In genomic region chr17:1232331-1232730, GRCh38 we compare ENCODE assay signal across 21 cellular contexts. TPM values are rescaled to one million over a fixed set of nuclear protein-coding genes. Genes with fewer than 3 reads are reported as not detected.
A peak's percentile ranks its signal among the peaks of the same experiment; 100 is the strongest.
DNase-seq lines count a peak whose midpoint lies in the region; ATAC-seq and TF ChIP-seq lines count a peak whose summit lies in the region.
"Had no signal": no experiment of that assay in that cellular context is flagged by ENCODE, and none has a peak within 500 bp of the region (broad histone marks: within the 10 kb centered on the region; RNA-seq: fewer than 3 reads in every experiment).

No MANE protein-coding gene starts in this region.

- no peak overlapping the region for H3K27ac ChIP-seq in MM.1S (ENCODE audit: low read length)
- H3K27ac ChIP-seq: SK-N-MC had no signal

- H3K36me3 Mint-ChIP-seq in IgD-negative memory B cell (peaks cover 2% of the 10 kb centered on the region), naive B cell (no peaks in the 10 kb centered on the region), type B pancreatic cell (no peaks in the 10 kb centered on the region)
- H3K36me3 Mint-ChIP-seq in naive thymus-derived CD8-positive, alpha-beta T cell: peaks cover 0 to 3% (median 2%) of the 10 kb centered on the region in 3 donors

- DNase-seq in naive B cell (no peak), type B pancreatic cell (ENCODE audit: extremely low spot score, unreplicated experiment) (no peak), MM.1S (no peak)
- DNase-seq in naive thymus-derived CD8-positive, alpha-beta T cell: no peak
- DNase-seq in stimulated activated naive CD8-positive, alpha-beta T cell treated with anti-CD3 and anti-CD28 coated beads, Interleukin-15, Interleukin-2, amounts not matched to agents 100 U/mL and 50 U/mL, for 24 hours: no peak
- DNase-seq: BE2C; CD4-positive, alpha-beta T cell; DMS153; GDM1; NCI-H1105 treated with DMSO at 0.1 percent for 48 hours; NCI-H1694 treated with DMSO at 0.1 percent for 48 hours; NCI-H510A; NCI-H82; OCI-M1; SHP77 had no signal

- TF ChIP-seq CTCF in GM12873 (IDR thresholded peaks at IDR 0.05; ENCODE audit: insufficient read depth, low read depth, low read length, missing control alignments) (peak; percentile 1), type B pancreatic cell (conservative IDR thresholded peaks at IDR 0.05) (no peak), MM.1S (IDR thresholded peaks at IDR 0.05; ENCODE audit: low read length) (no peak)

- ATAC-seq in naive B cell (ENCODE audit: low read depth in 2 of 2): no peak
- ATAC-seq in naive thymus-derived CD8-positive, alpha-beta T cell: no peak
- no peak for ATAC-seq in stimulated activated naive CD8-positive, alpha-beta T cell treated with anti-CD3 and anti-CD28 coated beads, Interleukin-15, Interleukin-2, amounts not matched to agents 100 U/mL and 50 U/mL, for 24 hours

- H2AFZ ChIP-seq in MM.1S (ENCODE audit: low read length): no peak overlapping the region

- H3K36me3 ChIP-seq in MM.1S (replicated peaks; ENCODE audit: insufficient read depth, low read length): no peaks in the 10 kb centered on the region
- H3K36me3 ChIP-seq: BE2C had no signal

- POLR2A ChIA-PET in naive thymus-derived CD8-positive, alpha-beta T cell (lab: Charles Lee): no interaction called here

- H3F3A ChIP-seq in MM.1S (ENCODE audit: insufficient read depth, low read length): no peaks in the 10 kb centered on the region

- H3K9me3 ChIP-seq in MM.1S (replicated peaks; ENCODE audit: insufficient read depth, low read length): no peaks in the 10 kb centered on the region
- H3K9me3 ChIP-seq: BE2C had no signal

- H3K27me3 Mint-ChIP-seq in IgD-negative memory B cell: peaks cover 6% of the 10 kb centered on the region
- H3K27me3 Mint-ChIP-seq in naive B cell: peaks cover 8 to 13% (median 10%) of the 10 kb centered on the region in 3 donors
- H3K27me3 Mint-ChIP-seq in type B pancreatic cell: peaks cover 54% of the 10 kb centered on the region
- peaks cover 19 to 63% (median 36%) of the 10 kb centered on the region in 5 donors for H3K27me3 Mint-ChIP-seq in naive thymus-derived CD8-positive, alpha-beta T cell

- H4K20me1 ChIP-seq in MM.1S (ENCODE audit: insufficient read depth, low read length): no peaks in the 10 kb centered on the region

- no peaks in the 10 kb centered on the region for H3K9me2 ChIP-seq in MM.1S (replicated peaks; ENCODE audit: insufficient read depth, low read length)

- H3K4me3 Mint-ChIP-seq in IgD-negative memory B cell (peak overlapping the region in 1 of 4 donors; percentile 86), naive B cell (peak overlapping the region in 5 of 8 donors; percentile 22 to 84 (median 37)), type B pancreatic cell (peak overlapping the region; percentile 54)
- peak overlapping the region in 5 of 10 donors; percentile 31 to 72 (median 45) for H3K4me3 Mint-ChIP-seq in naive thymus-derived CD8-positive, alpha-beta T cell

- H3K4me1 Mint-ChIP-seq in IgD-negative memory B cell (peaks cover 12 to 20% (median 14%) of the 10 kb centered on the region in 3 donors), naive B cell (peaks cover 18 to 19% (median 19%) of the 10 kb centered on the region in 3 donors), type B pancreatic cell (ENCODE audit: unreplicated experiment) (no peaks in the 10 kb centered on the region)
- peaks cover 9 to 19% (median 14%) of the 10 kb centered on the region in 4 donors for H3K4me1 Mint-ChIP-seq in naive thymus-derived CD8-positive, alpha-beta T cell

- no peak overlapping the region for H3K4me2 ChIP-seq in MM.1S (ENCODE audit: low read depth, low read length)

- H3K27ac Mint-ChIP-seq in IgD-negative memory B cell: peak overlapping the region in 2 of 3 donors; percentile 21 to 62
- peak overlapping the region in 1 of 6 donors; percentile 37 for H3K27ac Mint-ChIP-seq in naive B cell
- no peak overlapping the region for H3K27ac Mint-ChIP-seq in type B pancreatic cell
- peak overlapping the region in 1 of 10 donors; percentile 69 for H3K27ac Mint-ChIP-seq in naive thymus-derived CD8-positive, alpha-beta T cell
- H3K27ac Mint-ChIP-seq: CD4-positive, alpha-beta T cell had no signal

- no peaks in the 10 kb centered on the region for H3K79me2 ChIP-seq in MM.1S (ENCODE audit: low read length)

- H3K27me3 ChIP-seq in MM.1S (replicated peaks; ENCODE audit: insufficient read depth, low read length): peaks cover 83% of the 10 kb centered on the region

- H3K9me3 Mint-ChIP-seq in IgD-negative memory B cell (no peaks in the 10 kb centered on the region), naive B cell (no peaks in the 10 kb centered on the region), type B pancreatic cell (no peaks in the 10 kb centered on the region)
- H3K9me3 Mint-ChIP-seq in naive thymus-derived CD8-positive, alpha-beta T cell: peaks cover 0 to 2% (median 0%) of the 10 kb centered on the region in 9 donors
- H3K9me3 Mint-ChIP-seq: CD4-positive, alpha-beta T cell had no signal

- no peaks in the 10 kb centered on the region for H3K4me1 ChIP-seq in MM.1S (ENCODE audit: low read length)
- H3K4me1 ChIP-seq: BE2C had no signal

- no peak overlapping the region for H3K9ac ChIP-seq in MM.1S (ENCODE audit: low read length)

- no peak overlapping the region for H3K4me3 ChIP-seq in MM.1S (ENCODE audit: low read length)
- H3K4me3 ChIP-seq: SK-N-MC had no signal

RNA-seq across cellular contexts. Expression of gene BHLHA9, which starts 37.9 kb away (rescaled TPM):
- polyA plus RNA-seq in IgD-negative memory B cell: not detected
- not detected for polyA plus RNA-seq in naive B cell (ENCODE audit: low read depth in 6 of 6)
- not detected in 2 replicates for total RNA-seq in type B pancreatic cell (ENCODE audit: low replicate concordance)
- not detected for total RNA-seq in naive thymus-derived CD8-positive, alpha-beta T cell
- polyA plus RNA-seq in naive thymus-derived CD8-positive, alpha-beta T cell: not detected
- total RNA-seq: CD4-positive, alpha-beta T cell; Daoy had no signal
- polyA plus RNA-seq: AG04450 had no signal

RNA-seq across cellular contexts. Expression of gene TRARG1, which starts 47.1 kb away (rescaled TPM):
- polyA plus RNA-seq in IgD-negative memory B cell: not detected
- polyA plus RNA-seq in naive B cell (ENCODE audit: low read depth in 6 of 6): not detected
- not detected in 2 replicates for total RNA-seq in type B pancreatic cell (ENCODE audit: low replicate concordance)
- total RNA-seq in naive thymus-derived CD8-positive, alpha-beta T cell: not detected
- under 1 TPM in 1 of 3 donors, not detected in 2; 0.14 TPM for polyA plus RNA-seq in naive thymus-derived CD8-positive, alpha-beta T cell
- total RNA-seq: CD4-positive, alpha-beta T cell; Daoy; H1 had no signal
- polyA plus RNA-seq: AG04450, H1 had no signal

RNA-seq across cellular contexts. Expression of gene ABR, which starts 52.5 kb away (rescaled TPM):
- polyA plus RNA-seq in IgD-negative memory B cell: 19.2 TPM
- 10 to 100 TPM in 5 of 6 donors, 1 to 10 TPM in 1; 4.3 to 47.2 (median 28.1) TPM for polyA plus RNA-seq in naive B cell (ENCODE audit: low read depth in 6 of 6)
- 50.7 and 63.6 TPM in 2 replicates for total RNA-seq in type B pancreatic cell (ENCODE audit: low replicate concordance)
- total RNA-seq in naive thymus-derived CD8-positive, alpha-beta T cell: 100 to 1,000 TPM; 118 to 120 TPM
- 10 to 100 TPM in 1 of 3 donors, 1 to 10 TPM in 2; 8.6 to 13.0 (median 8.7) TPM for polyA plus RNA-seq in naive thymus-derived CD8-positive, alpha-beta T cell
